Comparison of ENCODE assay signal across 8 cellular contexts in the genomic region with DNA sequence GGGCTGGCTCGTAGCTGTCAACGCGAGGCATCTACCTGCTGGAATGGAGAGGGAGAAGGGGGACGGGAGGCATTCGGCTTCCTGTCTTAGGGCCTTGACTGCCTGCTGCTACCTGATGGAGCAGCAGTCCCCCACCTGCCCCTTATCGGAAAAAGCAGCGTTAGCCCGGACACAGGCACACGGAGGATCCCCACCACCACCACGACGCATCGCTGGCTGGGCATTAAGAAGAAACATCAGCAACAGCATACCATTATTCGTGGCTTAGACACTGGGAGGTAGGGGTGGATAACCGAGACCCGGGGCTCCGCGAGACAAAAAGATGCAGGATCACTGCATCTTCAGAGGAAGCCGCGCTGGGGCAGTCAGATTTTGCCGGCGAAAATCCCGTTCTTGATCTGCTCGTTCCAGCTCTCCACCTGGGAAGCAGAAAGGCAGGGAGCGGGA. TPM values are rescaled to one million over a fixed set of nuclear protein-coding genes. Genes with fewer than 3 reads are reported as not detected.
DNase-seq lines count a peak whose midpoint lies in the region; ATAC-seq and TF ChIP-seq lines count a peak whose summit lies in the region.

No MANE protein-coding gene starts in this region.

- no peak for TF ChIP-seq CTCF in HCT116 (IDR thresholded peaks at IDR 0.05 in 2 of 3, conservative IDR thresholded peaks at IDR 0.05 in 1 of 3; ENCODE audit: borderline replicate concordance in 1 of 3, insufficient read depth in 1 of 3, low read depth in 2 of 3, low read length in 2 of 3)
- no peak for TF ChIP-seq CTCF in WERI-Rb-1 (IDR thresholded peaks at IDR 0.05; ENCODE audit: low read depth, low read length)
- TF ChIP-seq CTCF in glutamatergic neuron (IDR thresholded peaks at IDR 0.05; ENCODE audit: partially characterized antibody, unreplicated experiment), result no peak

- CTCF ChIA-PET in HCT116 (lab: Charles Lee), result no interaction called here

- H3K27me3 ChIP-seq in HCT116 (ENCODE audit: insufficient read depth, low read length) (no peaks in the 10 kb centered on the region), WERI-Rb-1 (ENCODE audit: insufficient read depth, low read depth, severe bottlenecking) (no peaks in the 10 kb centered on the region), skeletal muscle tissue (ENCODE audit: control insufficient read depth in 3 of 3, insufficient read depth in 3 of 3, low read length in 3 of 3) (peaks cover 52 to 55% (median 53%) of the 10 kb centered on the region in 3 donors)

- intact Hi-C loops in HCT116 (cut with micrococcal nuclease), result no loop called here

- no peak for TF ChIP-seq POLR2A in HCT116 (IDR thresholded peaks at IDR 0.05; ENCODE audit: borderline replicate concordance, extremely low read depth, insufficient read depth, insufficient read length)

- H3K9ac ChIP-seq in HCT116 (ENCODE audit: low read length), result peak overlapping the region; percentile 59
- no peak overlapping the region for H3K9ac ChIP-seq in skeletal muscle tissue (ENCODE audit: low read depth in 1 of 3, low read length in 3 of 3)

- H2AFZ ChIP-seq in HCT116 (ENCODE audit: low read depth, low read length, poor library complexity, severe bottlenecking), result peak overlapping the region; percentile 61

- H3K27me3 Mint-ChIP-seq in glutamatergic neuron (ENCODE audit: unreplicated experiment), result peaks cover 17% of the 10 kb centered on the region

- H3K4me3 Mint-ChIP-seq in glutamatergic neuron (ENCODE audit: unreplicated experiment), result peak overlapping the region; percentile 61

- no peaks in the 10 kb centered on the region for H3K9me2 ChIP-seq in HCT116 (ENCODE audit: insufficient read depth)

- peaks cover 13% of the 10 kb centered on the region for H3K4me1 Mint-ChIP-seq in glutamatergic neuron (ENCODE audit: low read depth, unreplicated experiment)

- peak overlapping the region; percentile 92 for H3K4me2 ChIP-seq in HCT116 (ENCODE audit: low read length)

- H4K20me1 ChIP-seq in HCT116 (ENCODE audit: insufficient read depth), result no peaks in the 10 kb centered on the region

- DNase-seq in HCT116 (ENCODE audit: low read depth, low spot score) (no peak), WERI-Rb-1 (no peak), glutamatergic neuron (no peak), H4 (ENCODE audit: low spot score) (no peak), MV-4-11 (lab: John Stamatoyannopoulos, UW) (no peak)

- no peaks in the 10 kb centered on the region for H3K36me3 Mint-ChIP-seq in glutamatergic neuron (ENCODE audit: unreplicated experiment)

- no peaks in the 10 kb centered on the region for H3K79me2 ChIP-seq in HCT116 (ENCODE audit: insufficient read depth, low read length)

- ATAC-seq in HCT116, result no peak
- no peak for ATAC-seq in GM19452 (IDR thresholded peaks at IDR 0.05; ENCODE audit: unreplicated experiment)
- ATAC-seq in HG03457 (IDR thresholded peaks at IDR 0.05; ENCODE audit: unreplicated experiment), result no peak

- TF ChIP-seq RAD21 in HCT116 (IDR thresholded peaks at IDR 0.05; ENCODE audit: low read depth), result no peak

- POLR2A ChIA-PET in HCT116 (lab: Charles Lee), result interaction anchor here (1.6 kb wide), 1 partner anchor 14 kb away, joined by 6 read pairs; a partner anchor contains a TSS

- no peak overlapping the region for H3K27ac Mint-ChIP-seq in glutamatergic neuron (ENCODE audit: unreplicated experiment)

- peaks cover 2 to 42% of the 10 kb centered on the region in 2 experiments; a peak in 3 of 4 replicates for H3K4me1 ChIP-seq in HCT116 (ENCODE audit: control insufficient read depth in 1 of 2, insufficient read depth in 2 of 2, low read length in 2 of 2)
- peaks cover 8 to 10% (median 10%) of the 10 kb centered on the region in 3 donors for H3K4me1 ChIP-seq in skeletal muscle tissue (ENCODE audit: control insufficient read depth in 3 of 3, insufficient read depth in 3 of 3, low read length in 3 of 3)

- H3K4me3 ChIP-seq in HCT116 (replicated peaks in 1 of 2; ENCODE audit: low read depth in 1 of 2, low read length in 2 of 2) (peak overlapping the region; percentile 46 to 61), WERI-Rb-1 (ENCODE audit: low read depth, low read length) (peak overlapping the region; percentile 54), skeletal muscle tissue (ENCODE audit: low read length in 3 of 3) (peak overlapping the region; percentile 30 to 60 (median 45))

- H3K36me3 ChIP-seq in HCT116 (ENCODE audit: control insufficient read depth in 1 of 2, insufficient read depth in 2 of 2, low read length in 2 of 2) (no peaks in the 10 kb centered on the region), WERI-Rb-1 (peaks cover 11% of the 10 kb centered on the region), skeletal muscle tissue (ENCODE audit: control insufficient read depth in 3 of 3, insufficient read depth in 3 of 3, low read length in 3 of 3) (no peaks in the 10 kb centered on the region)

- TSS peak; percentile 74 for BruUV-seq in HCT116 (replicated peaks; lab: Mats Ljungman, UMichigan)

- H3K9me3 ChIP-seq in HCT116 (ENCODE audit: control insufficient read depth in 1 of 2, insufficient read depth in 1 of 2, low read depth in 1 of 2, low read length in 2 of 2) (no peaks in the 10 kb centered on the region), WERI-Rb-1 (ENCODE audit: severe bottlenecking) (no peaks in the 10 kb centered on the region), skeletal muscle tissue (ENCODE audit: control insufficient read depth in 3 of 3, low read length in 3 of 3) (no peaks in the 10 kb centered on the region)

- peaks cover 10% of the 10 kb centered on the region for H3K9me3 Mint-ChIP-seq in glutamatergic neuron (ENCODE audit: unreplicated experiment)

- H3K27ac ChIP-seq in HCT116 (ENCODE audit: low read depth, low read length) (peak overlapping the region; percentile 36; the same call in 1 of the 2 replicates), WERI-Rb-1 (no peak overlapping the region), skeletal muscle tissue (ENCODE audit: low read depth, low read length) (no peak overlapping the region)

- RAD21 ChIA-PET in HCT116 (lab: Charles Lee; ENCODE audit: low non-redundant PET in 1 of 2, low total read pairs in 2 of 2, uncharacterized antibody in 2 of 2, unreplicated experiment in 2 of 2), result no interaction called here

TF ChIP-seq in HCT116, 20 proteins besides CTCF, POLR2A, EP300 and RAD21 (continues in another document):
- TF ChIP-seq ZFX (IDR thresholded peaks at IDR 0.05) (no peak), JUND (IDR thresholded peaks at IDR 0.05) (no peak), FOSL1 (IDR thresholded peaks at IDR 0.05; ENCODE audit: low read depth) (no peak), SP1 (IDR thresholded peaks at IDR 0.05; ENCODE audit: low read depth) (no peak), ELF1 (IDR thresholded peaks at IDR 0.05; ENCODE audit: borderline replicate concordance, low read depth) (no peak), ZNF274 (IDR thresholded peaks at IDR 0.05; ENCODE audit: low read depth, low read length) (no peak), POLR2AphosphoS5 (IDR thresholded peaks at IDR 0.05; ENCODE audit: low read depth, low read length) (no peak), CEBPB (IDR thresholded peaks at IDR 0.05; ENCODE audit: low read depth) (no peak), TCF7L2 (IDR thresholded peaks at IDR 0.05; ENCODE audit: borderline replicate concordance, extremely low read depth, insufficient read depth, insufficient read length) (no peak)
- TF ChIP-seq, protein P1, sequence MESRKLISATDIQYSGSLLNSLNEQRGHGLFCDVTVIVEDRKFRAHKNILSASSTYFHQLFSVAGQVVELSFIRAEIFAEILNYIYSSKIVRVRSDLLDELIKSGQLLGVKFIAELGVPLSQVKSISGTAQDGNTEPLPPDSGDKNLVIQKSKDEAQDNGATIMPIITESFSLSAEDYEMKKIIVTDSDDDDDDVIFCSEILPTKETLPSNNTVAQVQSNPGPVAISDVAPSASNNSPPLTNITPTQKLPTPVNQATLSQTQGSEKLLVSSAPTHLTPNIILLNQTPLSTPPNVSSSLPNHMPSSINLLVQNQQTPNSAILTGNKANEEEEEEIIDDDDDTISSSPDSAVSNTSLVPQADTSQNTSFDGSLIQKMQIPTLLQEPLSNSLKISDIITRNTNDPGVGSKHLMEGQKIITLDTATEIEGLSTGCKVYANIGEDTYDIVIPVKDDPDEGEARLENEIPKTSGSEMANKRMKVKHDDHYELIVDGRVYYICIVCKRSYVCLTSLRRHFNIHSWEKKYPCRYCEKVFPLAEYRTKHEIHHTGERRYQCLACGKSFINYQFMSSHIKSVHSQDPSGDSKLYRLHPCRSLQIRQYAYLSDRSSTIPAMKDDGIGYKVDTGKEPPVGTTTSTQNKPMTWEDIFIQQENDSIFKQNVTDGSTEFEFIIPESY (IDR thresholded peaks at IDR 0.05; ENCODE audit: extremely low read depth, insufficient replicate concordance, low read length), result no peak
- TF ChIP-seq, protein P2, sequence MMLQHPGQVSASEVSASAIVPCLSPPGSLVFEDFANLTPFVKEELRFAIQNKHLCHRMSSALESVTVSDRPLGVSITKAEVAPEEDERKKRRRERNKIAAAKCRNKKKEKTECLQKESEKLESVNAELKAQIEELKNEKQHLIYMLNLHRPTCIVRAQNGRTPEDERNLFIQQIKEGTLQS (IDR thresholded peaks at IDR 0.05), result no peak
- TF ChIP-seq, protein P3, sequence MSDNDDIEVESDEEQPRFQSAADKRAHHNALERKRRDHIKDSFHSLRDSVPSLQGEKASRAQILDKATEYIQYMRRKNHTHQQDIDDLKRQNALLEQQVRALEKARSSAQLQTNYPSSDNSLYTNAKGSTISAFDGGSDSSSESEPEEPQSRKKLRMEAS (IDR thresholded peaks at IDR 0.05), result no peak

RNA-seq across cellular contexts. Expression of a gene that starts 1.1 kb away (rescaled TPM):
- total RNA-seq in HCT116 (2021; ENCODE audit: unreplicated experiment), result 2.4 TPM
- polyA plus RNA-seq in HCT116 (2012), result 2.7 and 3.0 TPM in 2 replicates
- 2.8 TPM for total RNA-seq in glutamatergic neuron (ENCODE audit: unreplicated experiment)
- not detected for total RNA-seq in skeletal muscle tissue
- total RNA-seq in H4 (2014; rRNA removed; shearing (Covaris generic)), result 0.95 TPM in 1 of 2 replicates, not detected in the other

RNA-seq across cellular contexts. Expression of a gene that starts 9.7 kb away (rescaled TPM):
- total RNA-seq in HCT116 (2021; ENCODE audit: unreplicated experiment) (not detected), glutamatergic neuron (ENCODE audit: unreplicated experiment) (0.17 TPM), skeletal muscle tissue (not detected)
- polyA plus RNA-seq in HCT116 (2012), result not detected in 2 replicates
- total RNA-seq in H4 (2014; rRNA removed; shearing (Covaris generic)), result not detected in 2 replicates

RNA-seq across cellular contexts. Expression of a gene that starts 13.7 kb away (rescaled TPM):
- total RNA-seq in HCT116 (2021; ENCODE audit: unreplicated experiment) (27.5 TPM), glutamatergic neuron (ENCODE audit: unreplicated experiment) (105 TPM), skeletal muscle tissue (8.9 TPM)
- 19.9 and 25.4 TPM in 2 replicates for polyA plus RNA-seq in HCT116 (2012)
- 5.4 and 7.9 TPM in 2 replicates for total RNA-seq in H4 (2014; rRNA removed; shearing (Covaris generic))

RNA-seq across cellular contexts. Expression of a gene that starts 16.9 kb away (rescaled TPM):
- 2.8 TPM for total RNA-seq in HCT116 (2021; ENCODE audit: unreplicated experiment)
- 3.4 and 4.5 TPM in 2 replicates for polyA plus RNA-seq in HCT116 (2012)
- 18.1 TPM for total RNA-seq in glutamatergic neuron (ENCODE audit: unreplicated experiment)
- total RNA-seq in skeletal muscle tissue, result not detected
- total RNA-seq in H4 (2014; rRNA removed; shearing (Covaris generic)), result 1.4 and 1.8 TPM in 2 replicates

RNA-seq across cellular contexts. Expression of a gene that starts 23.2 kb away (rescaled TPM):
- total RNA-seq in HCT116 (2021; ENCODE audit: unreplicated experiment) (not detected), glutamatergic neuron (ENCODE audit: unreplicated experiment) (3.7 TPM), skeletal muscle tissue (not detected)
- polyA plus RNA-seq in HCT116 (2012), result 0.21 TPM in 1 of 2 replicates, not detected in the other
- total RNA-seq in H4 (2014; rRNA removed; shearing (Covaris generic)), result not detected in 2 replicates
